ENCODE assay signal across 12 cellular contexts in genomic region chr10:119237722-119238436, GRCh38. TPM values are rescaled to one million over a fixed set of nuclear protein-coding genes. Genes with fewer than 3 reads are reported as not detected.
DNase-seq lines count a peak whose midpoint lies in the region; ATAC-seq and TF ChIP-seq lines count a peak whose summit lies in the region.
"Had no signal": no experiment of that assay in that cellular context is flagged by ENCODE, and none has a peak within 500 bp of the region (broad histone marks: within the 10 kb centered on the region; RNA-seq: fewer than 3 reads in every experiment).

No MANE protein-coding gene starts in this region.

- no peaks in the 10 kb centered on the region for H3K9me3 Mint-ChIP-seq in T-helper 1 cell treated with Interleukin-12 subunit alpha and Interleukin-12 subunit beta and Interleukin-4 antibody, amounts not matched to agents 30 μg/mL and 1 μg/mL, for 36 hours
- no peaks in the 10 kb centered on the region for H3K9me3 Mint-ChIP-seq in activated T-helper 17 cell treated with anti-CD3 and anti-CD28 coated beads, Interleukin-2, amount 50 U/mL, for 72 hours
- peaks cover 0 to 2% of the 10 kb centered on the region in 2 donors for H3K9me3 Mint-ChIP-seq in stimulated activated naive B cell treated with anti-CD40 and anti-IgM and Interleukin-4, amounts not matched to agents 10 μg/mL and 1 μg/mL and 100 μg/mL, for 72 hours
- peaks cover 2 to 3% of the 10 kb centered on the region in 2 experiments; a peak in 3 of 5 replicates for H3K9me3 Mint-ChIP-seq in H9

- no peaks in the 10 kb centered on the region for H3K27me3 Mint-ChIP-seq in T-helper 1 cell treated with Interleukin-12 subunit alpha and Interleukin-12 subunit beta and Interleukin-4 antibody, amounts not matched to agents 30 μg/mL and 1 μg/mL, for 36 hours (ENCODE audit: low read depth)
- no peaks in the 10 kb centered on the region for H3K27me3 Mint-ChIP-seq in activated T-helper 17 cell treated with anti-CD3 and anti-CD28 coated beads, Interleukin-2, amount 50 U/mL, for 72 hours
- no peaks in the 10 kb centered on the region for H3K27me3 Mint-ChIP-seq in stimulated activated naive B cell treated with anti-CD40 and anti-IgM and Interleukin-4, amounts not matched to agents 10 μg/mL and 1 μg/mL and 100 μg/mL, for 72 hours
- H3K27me3 Mint-ChIP-seq in H9 (ENCODE audit: low read depth): no peaks in the 10 kb centered on the region; the same call in 1 of the 2 replicates

- H4K8ac ChIP-seq in H9 (replicated peaks; ENCODE audit: insufficient read length, low read depth, low read length): no peak overlapping the region

- no peak overlapping the region for H4K5ac ChIP-seq in H9 (ENCODE audit: insufficient read length, low read depth, low read length)

- H4K20me1 ChIP-seq in H9 (ENCODE audit: control insufficient read depth, insufficient read depth, insufficient read length): no peaks in the 10 kb centered on the region

- no peak overlapping the region for H2BK15ac ChIP-seq in H9 (ENCODE audit: low read depth, low read length)

- no peak overlapping the region for H3K56ac ChIP-seq in H9 (ENCODE audit: insufficient read length, low read depth, low read length)

- ATAC-seq in activated T-helper 17 cell treated with anti-CD3 and anti-CD28 coated beads, Interleukin-2, amount 50 U/mL, for 72 hours (replicated peaks): no peak
- ATAC-seq in left lung: no peak
- no peak for ATAC-seq in stimulated activated naive B cell treated with anti-CD40 and anti-IgM and Interleukin-4, amounts not matched to agents 10 μg/mL and 1 μg/mL and 100 μg/mL, for 72 hours (replicated peaks)
- no peak for ATAC-seq in GM19452 (IDR thresholded peaks at IDR 0.05; ENCODE audit: unreplicated experiment)

- H3K4me2 ChIP-seq in H9 (ENCODE audit: insufficient read depth, insufficient read length, low read length): no peak overlapping the region

- no peaks in the 10 kb centered on the region for H3K36me3 ChIP-seq in left lung
- H3K36me3 ChIP-seq: neutrophil had no signal

- TF ChIP-seq CTCF in left lung (IDR thresholded peaks at IDR 0.05) (no peak), H9 (conservative IDR thresholded peaks at IDR 0.05) (no peak)

- H3K4me3 Mint-ChIP-seq in T-helper 1 cell treated with Interleukin-12 subunit alpha and Interleukin-12 subunit beta and Interleukin-4 antibody, amounts not matched to agents 30 μg/mL and 1 μg/mL, for 36 hours: peak overlapping the region; percentile 23
- H3K4me3 Mint-ChIP-seq in activated T-helper 17 cell treated with anti-CD3 and anti-CD28 coated beads, Interleukin-2, amount 50 U/mL, for 72 hours: peak overlapping the region; percentile 24
- no peak overlapping the region for H3K4me3 Mint-ChIP-seq in stimulated activated naive B cell treated with anti-CD40 and anti-IgM and Interleukin-4, amounts not matched to agents 10 μg/mL and 1 μg/mL and 100 μg/mL, for 72 hours
- H3K4me3 Mint-ChIP-seq in H9: peak overlapping the region in 1 of 2 experiments; percentile 8; a peak in 3 of 5 replicates

- H3K9ac ChIP-seq in H9 (ENCODE audit: extremely low read depth, insufficient read length, low read length): no peak overlapping the region

- no peak overlapping the region for H2BK120ac ChIP-seq in H9 (ENCODE audit: low read depth, low read length, poor library complexity, severe bottlenecking)

- no CpG with 5 or more reads among the region's 8 CpGs for WGBS in H9 (ENCODE audit: extremely low coverage, insufficient read length, low lambda C conversion rate)

- H3K36me3 Mint-ChIP-seq in T-helper 1 cell treated with Interleukin-12 subunit alpha and Interleukin-12 subunit beta and Interleukin-4 antibody, amounts not matched to agents 30 μg/mL and 1 μg/mL, for 36 hours (ENCODE audit: low read depth): peaks cover 5% of the 10 kb centered on the region
- no peaks in the 10 kb centered on the region for H3K36me3 Mint-ChIP-seq in activated T-helper 17 cell treated with anti-CD3 and anti-CD28 coated beads, Interleukin-2, amount 50 U/mL, for 72 hours (ENCODE audit: low read depth)
- peaks cover 10 to 11% of the 10 kb centered on the region in 2 donors for H3K36me3 Mint-ChIP-seq in stimulated activated naive B cell treated with anti-CD40 and anti-IgM and Interleukin-4, amounts not matched to agents 10 μg/mL and 1 μg/mL and 100 μg/mL, for 72 hours
- no peaks in the 10 kb centered on the region for H3K36me3 Mint-ChIP-seq in H9 (ENCODE audit: insufficient read depth in 1 of 3, low read depth in 3 of 3)

- H3K4me3 ChIP-seq in left lung: no peak overlapping the region

- H3T11ph ChIP-seq in H9 (ENCODE audit: low read length): no peak overlapping the region

- H3K14ac ChIP-seq in H9 (ENCODE audit: insufficient read depth, low read length): no peak overlapping the region

- H3K27ac ChIP-seq in left lung (peak overlapping the region; percentile 57), H9 (ENCODE audit: insufficient read length, low read depth, low read length) (no peak overlapping the region)
- H3K27ac ChIP-seq: neutrophil had no signal

- no peak overlapping the region for H3K18ac ChIP-seq in H9 (ENCODE audit: insufficient read length, low read depth, low read length)

- intact Hi-C loops in left lung (cut with DNase I): no loop called here

- H3K4ac ChIP-seq in H9 (ENCODE audit: low read depth, low read length): no peak overlapping the region

- H3K4me1 Mint-ChIP-seq in T-helper 1 cell treated with Interleukin-12 subunit alpha and Interleukin-12 subunit beta and Interleukin-4 antibody, amounts not matched to agents 30 μg/mL and 1 μg/mL, for 36 hours (ENCODE audit: low read depth): peaks cover 48% of the 10 kb centered on the region
- H3K4me1 Mint-ChIP-seq in activated T-helper 17 cell treated with anti-CD3 and anti-CD28 coated beads, Interleukin-2, amount 50 U/mL, for 72 hours: peaks cover 18% of the 10 kb centered on the region
- H3K4me1 Mint-ChIP-seq in stimulated activated naive B cell treated with anti-CD40 and anti-IgM and Interleukin-4, amounts not matched to agents 10 μg/mL and 1 μg/mL and 100 μg/mL, for 72 hours: peaks cover 35 to 67% of the 10 kb centered on the region in 2 donors
- H3K4me1 Mint-ChIP-seq in H9: peaks cover 33 to 40% of the 10 kb centered on the region in 2 experiments

- H3K9me3 ChIP-seq in left lung (no peaks in the 10 kb centered on the region), H9 (ENCODE audit: control insufficient read depth, low read depth, low read length) (no peaks in the 10 kb centered on the region)
- H3K9me3 ChIP-seq: neutrophil had no signal

- H3K23me2 ChIP-seq in H9 (ENCODE audit: insufficient read length, low read depth, low read length, poor library complexity, severe bottlenecking): no peaks in the 10 kb centered on the region

- H3K79me1 ChIP-seq in H9 (ENCODE audit: insufficient read depth, low read depth, low read length, poor library complexity, severe bottlenecking): no peaks in the 10 kb centered on the region

- H3K27me3 ChIP-seq in left lung (no peaks in the 10 kb centered on the region), H9 (ENCODE audit: insufficient read depth, low read length) (no peaks in the 10 kb centered on the region)
- H3K27me3 ChIP-seq: neutrophil had no signal

- DNase-seq in T-helper 1 cell: no peak
- DNase-seq in left lung: no peak
- no peak for DNase-seq in stimulated activated naive B cell treated with anti-CD40 and anti-IgM and Interleukin-4, amounts not matched to agents 10 μg/mL and 1 μg/mL and 100 μg/mL, for 72 hours
- DNase-seq in NCI-H1694 treated with DMSO at 0.1 percent for 48 hours (lab: John Stamatoyannopoulos, UW): no peak
- no peak for DNase-seq in H9
- DNase-seq: amygdala, Kasumi-1, NCI-H526 treated with DMSO at 0.1 percent for 48 hours had no signal

- H3K27ac Mint-ChIP-seq in T-helper 1 cell treated with Interleukin-12 subunit alpha and Interleukin-12 subunit beta and Interleukin-4 antibody, amounts not matched to agents 30 μg/mL and 1 μg/mL, for 36 hours: peak overlapping the region; percentile 84
- peak overlapping the region; percentile 58 for H3K27ac Mint-ChIP-seq in activated T-helper 17 cell treated with anti-CD3 and anti-CD28 coated beads, Interleukin-2, amount 50 U/mL, for 72 hours
- H3K27ac Mint-ChIP-seq in stimulated activated naive B cell treated with anti-CD40 and anti-IgM and Interleukin-4, amounts not matched to agents 10 μg/mL and 1 μg/mL and 100 μg/mL, for 72 hours: peak overlapping the region; percentile 63
- peak overlapping the region in 1 of 3 experiments; percentile 19; a peak in 1 of 7 replicates for H3K27ac Mint-ChIP-seq in H9

- no peaks in the 10 kb centered on the region for H3K79me2 ChIP-seq in H9 (ENCODE audit: insufficient read depth, low read length)

- H3K4me1 ChIP-seq in left lung: peaks cover 3 to 32% of the 10 kb centered on the region in 2 donors
- H3K4me1 ChIP-seq in H9 (ENCODE audit: insufficient read depth, low read length): peaks cover 3% of the 10 kb centered on the region; the same call in 1 of the 2 replicates

- no peak overlapping the region for H2BK20ac ChIP-seq in H9 (ENCODE audit: low read depth, low read length, poor library complexity, severe bottlenecking)

- no peak overlapping the region for H2BK5ac ChIP-seq in H9 (ENCODE audit: insufficient read length, low read length)

- no peak overlapping the region for H2AK5ac ChIP-seq in H9 (ENCODE audit: insufficient read length, low read length)

- no peak overlapping the region for H3K23ac ChIP-seq in H9 (ENCODE audit: insufficient read length, low read depth, low read length)

- no peak overlapping the region for H2AFZ ChIP-seq in H9 (ENCODE audit: low read length)

- H2BK12ac ChIP-seq in H9 (ENCODE audit: insufficient read length, low read depth, low read length): no peak overlapping the region

- H4K91ac ChIP-seq in H9 (ENCODE audit: insufficient read length, low read depth, low read length): no peak overlapping the region

RNA-seq across cellular contexts. Expression of gene GRK5, which starts 30.5 kb away (rescaled TPM):
- total RNA-seq in activated T-helper 17 cell treated with anti-CD3 and anti-CD28 coated beads, Interleukin-2, amount 50 U/mL, for 72 hours: 10 to 100 TPM; 18.9 to 28.2 TPM
- total RNA-seq in left lung: 10 to 100 TPM; 34.6 to 39.2 TPM
- total RNA-seq in H9 (2021): 1.1 and 1.2 TPM in 2 replicates

RNA-seq across cellular contexts. Expression of gene PRDX3, which starts 59.3 kb away (rescaled TPM):
- 100 to 1,000 TPM; 141 to 239 TPM for total RNA-seq in activated T-helper 17 cell treated with anti-CD3 and anti-CD28 coated beads, Interleukin-2, amount 50 U/mL, for 72 hours
- total RNA-seq in left lung (100 to 1,000 TPM; 122 to 123 TPM), H9 (2021) (181 TPM in 2 replicates)

Comparison
In these comparisons a context has a peak if more than half of its experiments do, and no peak if none do; other contexts are left out.
1. H3K4me3 Mint-ChIP-seq: peak in T-helper 1 cell treated with Interleukin-12 subunit alpha and Interleukin-12 subunit beta and Interleukin-4 antibody, amounts not matched to agents 30 μg/mL and 1 μg/mL, for 36 hours (single experiment) and activated T-helper 17 cell treated with anti-CD3 and anti-CD28 coated beads, Interleukin-2, amount 50 U/mL, for 72 hours (single experiment); none in stimulated activated naive B cell treated with anti-CD40 and anti-IgM and Interleukin-4, amounts not matched to agents 10 μg/mL and 1 μg/mL and 100 μg/mL, for 72 hours (0 of 2).